In the genomic region with DNA sequence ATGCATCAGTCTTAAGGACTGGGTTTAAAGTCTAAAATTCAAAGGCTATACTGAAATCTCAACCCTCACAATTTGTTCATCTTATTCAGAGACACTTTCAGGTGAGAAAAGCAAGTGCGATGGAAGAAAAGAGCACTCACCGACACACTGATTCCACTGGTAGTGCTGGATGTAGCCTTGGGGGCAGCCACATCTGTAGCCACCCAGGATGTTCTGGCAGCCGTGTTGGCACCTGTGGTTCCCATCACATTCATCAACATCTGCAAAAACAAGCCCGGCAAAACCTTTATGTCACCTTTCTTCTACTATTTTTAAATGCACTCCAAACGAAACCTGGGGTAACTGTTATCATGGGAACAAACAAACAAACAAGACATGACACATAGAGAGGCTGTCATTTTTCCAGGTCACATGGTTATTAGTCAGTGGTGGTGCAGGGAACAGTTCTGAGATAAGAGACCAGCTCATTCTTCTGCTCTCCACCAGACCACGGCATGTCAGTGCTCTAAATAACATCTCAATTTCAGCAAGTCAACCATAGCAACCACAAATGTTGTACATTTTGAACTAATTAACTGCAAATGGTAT, we compare ENCODE assay signal across 10 cellular contexts.
DNase-seq lines count a peak whose midpoint lies in the region; ATAC-seq and TF ChIP-seq lines count a peak whose summit lies in the region.
"Had no signal": no experiment of that assay in that cellular context is flagged by ENCODE, and none has a peak within 500 bp of the region (broad histone marks: within the 10 kb centered on the region; RNA-seq: fewer than 3 reads in every experiment).

No MANE protein-coding gene starts in this region.

- H3K4me2 ChIP-seq in GM23338, result no peak overlapping the region
- H3K4me2 ChIP-seq in fibroblast of lung (ENCODE audit: extremely low read depth, insufficient read depth, low read length), result no peak overlapping the region

- no peak overlapping the region for H2AFZ ChIP-seq in GM23338
- no peak overlapping the region for H2AFZ ChIP-seq in fibroblast of lung (ENCODE audit: low read length)
- H2AFZ ChIP-seq: parathyroid adenoma had no signal

- H3K36me3 Mint-ChIP-seq in GM23338 (ENCODE audit: low read depth), result peaks cover 12% of the 10 kb centered on the region
- peaks cover 76% of the 10 kb centered on the region for H3K36me3 Mint-ChIP-seq in osteocyte (ENCODE audit: unreplicated experiment)

- H3K4me3 ChIP-seq in GM23338, result no peak overlapping the region
- H3K4me3 ChIP-seq in fibroblast of lung (replicated peaks in 1 of 4; ENCODE audit: control extremely low read depth in 1 of 4, insufficient read depth in 1 of 4, low read depth in 3 of 4, low read length in 4 of 4), result no peak overlapping the region

- H4K20me1 ChIP-seq in GM23338 (replicated peaks; ENCODE audit: insufficient read depth) (no peaks in the 10 kb centered on the region), fibroblast of lung (ENCODE audit: control insufficient read depth, extremely low read depth, insufficient read depth, low read length) (no peaks in the 10 kb centered on the region)

- H3K27me3 ChIP-seq in GM23338 (ENCODE audit: insufficient read depth) (no peaks in the 10 kb centered on the region), fibroblast of lung (ENCODE audit: control insufficient read depth, insufficient read depth, low read length) (no peaks in the 10 kb centered on the region)

- H3K4me1 Mint-ChIP-seq in GM23338 (peaks cover 17% of the 10 kb centered on the region; the same call in 2 of the 3 replicates), osteocyte (ENCODE audit: unreplicated experiment) (peaks cover 10% of the 10 kb centered on the region)

- no peak overlapping the region for H3K9ac ChIP-seq in fibroblast of lung (ENCODE audit: insufficient read depth, low read length)
- H3K9ac ChIP-seq: parathyroid adenoma had no signal

- no peaks in the 10 kb centered on the region for H3K9me3 Mint-ChIP-seq in GM23338
- no peaks in the 10 kb centered on the region for H3K9me3 Mint-ChIP-seq in osteocyte (ENCODE audit: unreplicated experiment)
- H3K9me3 Mint-ChIP-seq: dendritic cell treated with granulocyte-macrophage colony-stimulating factor and Interleukin-4, amounts not matched to agents 40 ng/mL and 50 ng/mL, for 4 days had no signal

- H3K4me3 Mint-ChIP-seq in GM23338 (no peak overlapping the region), osteocyte (ENCODE audit: unreplicated experiment) (no peak overlapping the region)
- H3K4me3 Mint-ChIP-seq: dendritic cell treated with granulocyte-macrophage colony-stimulating factor and Interleukin-4, amounts not matched to agents 40 ng/mL and 50 ng/mL, for 4 days had no signal

- H3F3A ChIP-seq in GM23338 (replicated peaks; ENCODE audit: low read depth), result no peaks in the 10 kb centered on the region

- H3K79me2 ChIP-seq in GM23338 (replicated peaks; ENCODE audit: insufficient read depth) (no peaks in the 10 kb centered on the region), fibroblast of lung (ENCODE audit: control insufficient read depth, insufficient read depth, low read length) (no peaks in the 10 kb centered on the region)
- H3K79me2 ChIP-seq: parathyroid adenoma had no signal

- H3K27ac ChIP-seq in GM23338 (ENCODE audit: low read depth) (no peak overlapping the region), fibroblast of lung (ENCODE audit: insufficient read depth, low read length) (no peak overlapping the region)
- H3K27ac ChIP-seq: parathyroid adenoma had no signal

- H3K9me3 ChIP-seq in fibroblast of lung (ENCODE audit: control insufficient read depth, insufficient read depth, low read depth, low read length), result no peaks in the 10 kb centered on the region

- DNase-seq in GM23338 (ENCODE audit: low spot score) (peak; percentile 31), RKO (ENCODE audit: low spot score) (peak; percentile 65), fibroblast of lung (ENCODE audit: low read depth in 2 of 2) (peak; percentile 63 to 79), osteocyte (ENCODE audit: extremely low spot score, unreplicated experiment) (no peak), DMS153 (lab: John Stamatoyannopoulos, UW) (no peak), NCI-H1694 treated with DMSO at 0.1 percent for 48 hours (lab: John Stamatoyannopoulos, UW) (no peak)
- no peak for DNase-seq in stimulated activated CD4-positive, alpha-beta T cell treated with anti-CD3 and anti-CD28 coated beads, Interleukin-12 subunit alpha, Interleukin-12 subunit beta, amount 100 ng/mL, for 4 hours

- H3K27ac Mint-ChIP-seq in GM23338 (peak overlapping the region; percentile 83), osteocyte (ENCODE audit: unreplicated experiment) (peak overlapping the region; percentile 44)
- H3K27ac Mint-ChIP-seq: dendritic cell treated with granulocyte-macrophage colony-stimulating factor and Interleukin-4, amounts not matched to agents 40 ng/mL and 50 ng/mL, for 4 days had no signal

- no peaks in the 10 kb centered on the region; the same call in 1 of the 2 replicates for H3K9me2 ChIP-seq in GM23338 (ENCODE audit: insufficient read depth)

- ATAC-seq in GM23338, result no peak; the same call in 2 of the 3 replicates
- ATAC-seq in GM21825 (IDR thresholded peaks at IDR 0.05; ENCODE audit: unreplicated experiment), result no peak

- H3K27me3 Mint-ChIP-seq in GM23338 (ENCODE audit: insufficient read depth, low read depth, poor library complexity), result no peaks in the 10 kb centered on the region
- H3K27me3 Mint-ChIP-seq in osteocyte (ENCODE audit: unreplicated experiment), result no peaks in the 10 kb centered on the region
- H3K27me3 Mint-ChIP-seq: dendritic cell treated with granulocyte-macrophage colony-stimulating factor and Interleukin-4, amounts not matched to agents 40 ng/mL and 50 ng/mL, for 4 days had no signal

- H3K36me3 ChIP-seq in GM23338 (ENCODE audit: insufficient read depth), result no peaks in the 10 kb centered on the region
- H3K36me3 ChIP-seq in fibroblast of lung (ENCODE audit: control insufficient read depth, insufficient read depth, low read length), result no peaks in the 10 kb centered on the region

- TF ChIP-seq CTCF in GM23338 (conservative IDR thresholded peaks at IDR 0.05; ENCODE audit: low read depth in 2 of 2) (no peak), fibroblast of lung (conservative IDR thresholded peaks at IDR 0.05 in 1 of 2, IDR thresholded peaks at IDR 0.05 in 1 of 2; ENCODE audit: low read depth in 1 of 2, low read length in 2 of 2) (no peak), osteocyte (IDR thresholded peaks at IDR 0.05) (no peak)

- peaks cover 11% of the 10 kb centered on the region for H3K4me1 ChIP-seq in GM23338 (ENCODE audit: insufficient read depth)
- H3K4me1 ChIP-seq in fibroblast of lung (ENCODE audit: control insufficient read depth, extremely low read depth, insufficient read depth, low read length), result no peaks in the 10 kb centered on the region
- H3K4me1 ChIP-seq: parathyroid adenoma had no signal

TF ChIP-seq in GM23338, 12 proteins besides CTCF, POLR2A, EP300 and RAD21 (continues in another document):
- TF ChIP-seq POLR2AphosphoS5 (IDR thresholded peaks at IDR 0.05; ENCODE audit: low read depth), result no peak
- no peak for TF ChIP-seq ZNF331 (CRISPR knock-in tag; IDR thresholded peaks at IDR 0.05; ENCODE audit: low read depth)
- TF ChIP-seq STAT1 (IDR thresholded peaks at IDR 0.05; ENCODE audit: unreplicated experiment), result no peak

Comparison
In these comparisons a context has a peak if more than half of its experiments do, and no peak if none do; other contexts are left out.
1. DNase-seq: peak in GM23338 (single experiment), RKO (single experiment) and fibroblast of lung (2 of 2); none in osteocyte (single experiment), DMS153 (single experiment), NCI-H1694 treated with DMSO at 0.1 percent for 48 hours (single experiment) and stimulated activated CD4-positive, alpha-beta T cell treated with anti-CD3 and anti-CD28 coated beads, Interleukin-12 subunit alpha, Interleukin-12 subunit beta, amount 100 ng/mL, for 4 hours (single experiment).